Comparison of ENCODE assay signal across 10 cellular contexts in genomic region chr21:41765393-41765950, GRCh38. TPM values are rescaled to one million over a fixed set of nuclear protein-coding genes. Genes with fewer than 3 reads are reported as not detected.
A peak's percentile ranks its signal among the peaks of the same experiment; 100 is the strongest.
DNase-seq lines count a peak whose midpoint lies in the region; ATAC-seq and TF ChIP-seq lines count a peak whose summit lies in the region.
"Had no signal": no experiment of that assay in that cellular context is flagged by ENCODE, and none has a peak within 500 bp of the region (broad histone marks: within the 10 kb centered on the region; RNA-seq: fewer than 3 reads in every experiment).

No MANE protein-coding gene starts in this region.

- no peak overlapping the region for H2AFZ ChIP-seq in parathyroid adenoma

- DNase-seq in DMS53 (lab: John Stamatoyannopoulos, UW) (peak; percentile 59), RPMI7951 (ENCODE audit: low read depth) (peak; percentile 40), glutamatergic neuron (no peak), NCI-H2081 treated with DMSO at 0.1 percent for 48 hours (lab: John Stamatoyannopoulos, UW) (no peak), T1000 (lab: John Stamatoyannopoulos, UW) (no peak), NCI-H748 treated with DMSO at 0.1 percent for 48 hours (lab: John Stamatoyannopoulos, UW) (no peak)

- ATAC-seq in GM18517 (IDR thresholded peaks at IDR 0.05; ENCODE audit: unreplicated experiment), result no peak

- H3K36me3 ChIP-seq in parathyroid adenoma (ENCODE audit: control insufficient read depth, insufficient read depth, low read length), result no peaks in the 10 kb centered on the region

- H3K9ac ChIP-seq in parathyroid adenoma, result no peak overlapping the region

- H3K27ac Mint-ChIP-seq in glutamatergic neuron (ENCODE audit: unreplicated experiment), result no peak overlapping the region
- H3K27ac Mint-ChIP-seq: dendritic cell treated with granulocyte-macrophage colony-stimulating factor and Interleukin-4, amounts not matched to agents 40 ng/mL and 50 ng/mL, for 4 days had no signal

- H3K36me3 Mint-ChIP-seq in glutamatergic neuron (ENCODE audit: unreplicated experiment), result peaks cover 4% of the 10 kb centered on the region

- H3K79me2 ChIP-seq in parathyroid adenoma, result peaks cover 6% of the 10 kb centered on the region

- peaks cover 17% of the 10 kb centered on the region for H3K27me3 Mint-ChIP-seq in glutamatergic neuron (ENCODE audit: unreplicated experiment)

- H3K4me3 Mint-ChIP-seq in glutamatergic neuron (ENCODE audit: unreplicated experiment), result peak overlapping the region; percentile 77
- H3K4me3 Mint-ChIP-seq: dendritic cell treated with granulocyte-macrophage colony-stimulating factor and Interleukin-4, amounts not matched to agents 40 ng/mL and 50 ng/mL, for 4 days had no signal

- H3K9me3 ChIP-seq in parathyroid adenoma (ENCODE audit: control insufficient read depth, low read length), result no peaks in the 10 kb centered on the region

- H3K4me1 ChIP-seq in parathyroid adenoma, result peaks cover 2% of the 10 kb centered on the region

- no peaks in the 10 kb centered on the region for H3K27me3 ChIP-seq in parathyroid adenoma (ENCODE audit: control insufficient read depth, insufficient read depth, low read length)

- H3K4me3 ChIP-seq in parathyroid adenoma (ENCODE audit: low read depth, low read length), result peak overlapping the region; percentile 79

- TF ChIP-seq CTCF in glutamatergic neuron (IDR thresholded peaks at IDR 0.05; ENCODE audit: partially characterized antibody, unreplicated experiment) (no peak), parathyroid adenoma (IDR thresholded peaks at IDR 0.05) (no peak)

- no peak overlapping the region for H3K27ac ChIP-seq in parathyroid adenoma

- peaks cover 2% of the 10 kb centered on the region for H3K9me3 Mint-ChIP-seq in glutamatergic neuron (ENCODE audit: unreplicated experiment)
- H3K9me3 Mint-ChIP-seq: dendritic cell treated with granulocyte-macrophage colony-stimulating factor and Interleukin-4, amounts not matched to agents 40 ng/mL and 50 ng/mL, for 4 days had no signal

- peak overlapping the region; percentile 88 for H3K4me2 ChIP-seq in parathyroid adenoma (ENCODE audit: low read length)

- peaks cover 34% of the 10 kb centered on the region for H3K4me1 Mint-ChIP-seq in glutamatergic neuron (ENCODE audit: low read depth, unreplicated experiment)

RNA-seq across cellular contexts. Expression of gene RIPK4, which starts 1.4 kb away (rescaled TPM):
- total RNA-seq in RPMI7951 (2014; rRNA removed; shearing (Covaris generic)), result 10.3 and 12.3 TPM in 2 replicates
- total RNA-seq in glutamatergic neuron (ENCODE audit: unreplicated experiment), result 2.9 TPM
- total RNA-seq: G401 had no signal

Comparison
In these comparisons a context has a peak if more than half of its experiments do, and no peak if none do; other contexts are left out.
1. DNase-seq: peak in DMS53 (single experiment) and RPMI7951 (single experiment); none in glutamatergic neuron (single experiment), NCI-H2081 treated with DMSO at 0.1 percent for 48 hours (single experiment), T1000 (single experiment) and NCI-H748 treated with DMSO at 0.1 percent for 48 hours (single experiment).